Comparison of ENCODE assay signal across 13 cellular contexts in the genomic region with DNA sequence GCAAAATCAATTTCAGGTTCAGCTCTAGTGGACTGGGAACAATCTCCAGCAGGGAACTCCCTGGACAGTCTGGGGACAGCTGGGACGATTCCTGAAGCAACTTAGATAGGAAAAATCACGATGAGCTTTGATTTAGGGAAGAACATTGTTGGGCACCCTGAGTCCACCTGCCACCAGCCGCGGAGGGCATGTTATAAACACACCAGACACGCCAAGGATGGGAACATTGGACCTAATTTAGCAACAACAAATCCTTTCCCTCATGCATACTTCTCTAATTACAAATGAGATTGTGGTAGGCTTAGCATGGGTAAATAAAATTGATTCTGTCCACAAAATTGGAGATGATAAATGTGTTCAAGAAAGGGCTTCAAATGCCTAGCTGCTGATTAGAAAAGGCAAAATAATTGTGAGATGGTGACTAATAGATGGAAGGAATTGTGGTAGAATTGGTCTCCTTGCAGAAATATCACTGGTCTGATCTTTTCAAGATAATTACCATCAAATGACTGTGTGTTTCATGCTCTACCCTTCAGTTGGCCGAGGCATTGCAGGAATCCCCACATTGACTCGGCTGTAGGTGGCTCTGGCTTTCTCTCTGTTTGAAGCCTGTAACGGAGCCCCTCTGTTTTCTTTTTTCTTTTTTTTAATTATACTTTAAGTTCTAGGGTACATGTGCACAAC. TPM values are rescaled to one million over a fixed set of nuclear protein-coding genes. Genes with fewer than 3 reads are reported as not detected.
DNase-seq lines count a peak whose midpoint lies in the region; ATAC-seq and TF ChIP-seq lines count a peak whose summit lies in the region.
"Had no signal": no experiment of that assay in that cellular context is flagged by ENCODE, and none has a peak within 500 bp of the region (broad histone marks: within the 10 kb centered on the region; RNA-seq: fewer than 3 reads in every experiment).

No MANE protein-coding gene starts in this region.

- intact Hi-C loops in CD14-positive monocyte (cut with micrococcal nuclease) = loop anchor here in 1 of 2 donors (5.0 to 10.0 kb wide), 2 partner anchors 67 to 635 kb away; partner anchors contain the start of genes APMAP and ZNF337

- H3K36me3 Mint-ChIP-seq in activated naive CD8-positive, alpha-beta T cell treated with anti-CD3 and anti-CD28 coated beads, Interleukin-2, amount 50 U/mL, for 24 hours (ENCODE audit: low read depth) = peaks cover 20% of the 10 kb centered on the region
- H3K36me3 Mint-ChIP-seq in activated naive CD8-positive, alpha-beta T cell treated with anti-CD3 and anti-CD28 coated beads for 36 hours = peaks cover 42% of the 10 kb centered on the region
- H3K36me3 Mint-ChIP-seq in HFFc6 (ENCODE audit: low read depth) (peaks cover 30% of the 10 kb centered on the region), CD14-positive monocyte (peaks cover 1% of the 10 kb centered on the region in 2 donors)

- H3K9me3 Mint-ChIP-seq in activated naive CD8-positive, alpha-beta T cell treated with anti-CD3 and anti-CD28 coated beads, Interleukin-2, amount 50 U/mL, for 24 hours = peaks cover 9% of the 10 kb centered on the region
- peaks cover 16% of the 10 kb centered on the region for H3K9me3 Mint-ChIP-seq in activated naive CD8-positive, alpha-beta T cell treated with anti-CD3 and anti-CD28 coated beads for 36 hours
- H3K9me3 Mint-ChIP-seq in HFFc6 (no peaks in the 10 kb centered on the region; the same call in 1 of the 2 replicates), CD14-positive monocyte (peaks cover 14 to 31% (median 24%) of the 10 kb centered on the region in 7 donors)

- H3K4me1 Mint-ChIP-seq in activated naive CD8-positive, alpha-beta T cell treated with anti-CD3 and anti-CD28 coated beads, Interleukin-2, amount 50 U/mL, for 24 hours = peaks cover 12% of the 10 kb centered on the region
- peaks cover 18% of the 10 kb centered on the region for H3K4me1 Mint-ChIP-seq in activated naive CD8-positive, alpha-beta T cell treated with anti-CD3 and anti-CD28 coated beads for 36 hours
- H3K4me1 Mint-ChIP-seq in HFFc6 (ENCODE audit: low read depth) = peaks cover 51% of the 10 kb centered on the region
- no peaks in the 10 kb centered on the region for H3K4me1 Mint-ChIP-seq in CD14-positive monocyte
- H3K4me1 Mint-ChIP-seq: B cell had no signal

- no peak for DNase-seq in activated naive CD8-positive, alpha-beta T cell treated with anti-CD3 and anti-CD28 coated beads, Interleukin-2, amount 50 U/mL, for 24 hours
- DNase-seq in activated naive CD8-positive, alpha-beta T cell treated with anti-CD3 and anti-CD28 coated beads for 36 hours = no peak
- DNase-seq in HFFc6 (peak; percentile 60), myocyte (ENCODE audit: low read depth) (peak; percentile 75), CD14-positive monocyte (ENCODE audit: low spot score) (no peak)
- no peak for DNase-seq in stimulated activated naive CD4-positive, alpha-beta T cell (lab: John Stamatoyannopoulos, UW)
- DNase-seq: C1 segment of cervical spinal cord; CD4-positive, alpha-beta memory T cell; DMS79; GF-D8 had no signal

- ATAC-seq in activated naive CD8-positive, alpha-beta T cell treated with anti-CD3 and anti-CD28 coated beads, Interleukin-2, amount 50 U/mL, for 24 hours = peak; percentile 69
- ATAC-seq in GM19467 (IDR thresholded peaks at IDR 0.05; ENCODE audit: unreplicated experiment) = no peak
- ATAC-seq: HCT116 had no signal

- TF ChIP-seq CTCF in HFFc6 (IDR thresholded peaks at IDR 0.05) = no peak
- TF ChIP-seq CTCF in CD14-positive monocyte (IDR thresholded peaks at IDR 0.05) = no peak

- no peaks in the 10 kb centered on the region for H3K27me3 Mint-ChIP-seq in activated naive CD8-positive, alpha-beta T cell treated with anti-CD3 and anti-CD28 coated beads, Interleukin-2, amount 50 U/mL, for 24 hours
- H3K27me3 Mint-ChIP-seq in activated naive CD8-positive, alpha-beta T cell treated with anti-CD3 and anti-CD28 coated beads for 36 hours = no peaks in the 10 kb centered on the region
- H3K27me3 Mint-ChIP-seq in HFFc6 (ENCODE audit: insufficient read depth) (no peaks in the 10 kb centered on the region), CD14-positive monocyte (ENCODE audit: low read depth in 3 of 3) (peaks cover 0 to 2% (median 2%) of the 10 kb centered on the region in 3 donors)
- H3K27me3 Mint-ChIP-seq: B cell; CD4-positive, alpha-beta memory T cell had no signal

- no peak overlapping the region for H3K4me3 Mint-ChIP-seq in activated naive CD8-positive, alpha-beta T cell treated with anti-CD3 and anti-CD28 coated beads, Interleukin-2, amount 50 U/mL, for 24 hours
- H3K4me3 Mint-ChIP-seq in activated naive CD8-positive, alpha-beta T cell treated with anti-CD3 and anti-CD28 coated beads for 36 hours = no peak overlapping the region
- no peak overlapping the region for H3K4me3 Mint-ChIP-seq in HFFc6
- no peak overlapping the region for H3K4me3 Mint-ChIP-seq in CD14-positive monocyte
- H3K4me3 Mint-ChIP-seq: B cell; CD4-positive, alpha-beta memory T cell had no signal

- H3K27ac Mint-ChIP-seq in activated naive CD8-positive, alpha-beta T cell treated with anti-CD3 and anti-CD28 coated beads, Interleukin-2, amount 50 U/mL, for 24 hours = no peak overlapping the region
- H3K27ac Mint-ChIP-seq in activated naive CD8-positive, alpha-beta T cell treated with anti-CD3 and anti-CD28 coated beads for 36 hours = no peak overlapping the region
- H3K27ac Mint-ChIP-seq in HFFc6 = no peak overlapping the region
- H3K27ac Mint-ChIP-seq in CD14-positive monocyte = peak overlapping the region in 1 of 7 donors; percentile 12
- H3K27ac Mint-ChIP-seq: B cell; CD4-positive, alpha-beta memory T cell had no signal

RNA-seq across cellular contexts. Expression of gene NANP, which starts 6.1 kb away (rescaled TPM):
- 10 to 100 TPM; 10.2 to 10.9 TPM for total RNA-seq in activated naive CD8-positive, alpha-beta T cell treated with anti-CD3 and anti-CD28 coated beads for 36 hours
- total RNA-seq in HFFc6 (2021; fragmentation: NEBNext Ultra II Directional; extraction: Animal tissue kit (Norgen Biotek cat#: 25700)) = 1 to 10 TPM; 7.1 to 8.6 (median 7.4) TPM
- total RNA-seq in myocyte = 7.0 and 9.9 TPM in 2 replicates
- polyA plus RNA-seq in myocyte (2012) = 3.7 TPM
- polyA plus RNA-seq in CD14-positive monocyte = 1 to 10 TPM; 2.2 to 2.6 TPM

RNA-seq across cellular contexts. Expression of gene NINL, which starts 44.6 kb away (rescaled TPM):
- total RNA-seq in activated naive CD8-positive, alpha-beta T cell treated with anti-CD3 and anti-CD28 coated beads for 36 hours = 1 to 10 TPM; 2.0 to 2.2 TPM
- 1 to 10 TPM; 1.9 to 2.8 (median 2.2) TPM for total RNA-seq in HFFc6 (2021; fragmentation: NEBNext Ultra II Directional; extraction: Animal tissue kit (Norgen Biotek cat#: 25700))
- 4.7 and 6.3 TPM in 2 replicates for total RNA-seq in myocyte
- polyA plus RNA-seq in myocyte (2012) = 4.9 TPM
- polyA plus RNA-seq in CD14-positive monocyte = under 1 TPM in 1 of 2 donors, not detected in 1; 0.15 TPM

Comparison
In these comparisons a context has a peak if more than half of its experiments do, and no peak if none do; other contexts are left out.
1. DNase-seq: peak in HFFc6 (single experiment) and myocyte (single experiment); none in activated naive CD8-positive, alpha-beta T cell treated with anti-CD3 and anti-CD28 coated beads, Interleukin-2, amount 50 U/mL, for 24 hours (single experiment), activated naive CD8-positive, alpha-beta T cell treated with anti-CD3 and anti-CD28 coated beads for 36 hours (single experiment), stimulated activated naive CD4-positive, alpha-beta T cell (0 of 6) and CD14-positive monocyte (single experiment).